ENCODE assay signal across 1 cellular context in genomic region chr2:44230378-44230777, GRCh38.
TF ChIP-seq lines count a peak whose summit lies in the region.

No MANE protein-coding gene starts in this region.

TF ChIP-seq in HEK293, 187 proteins besides CTCF, POLR2A, EP300 and RAD21 (continued from another document):
- TF ChIP-seq ZNF280C (tag by site-specific recombination; IDR thresholded peaks at IDR 0.05) (no peak), PRDM1 (tag by site-specific recombination; IDR thresholded peaks at IDR 0.05) (peak; percentile 59; the same call in 1 of the 2 replicates), ZNF596 (tag by site-specific recombination; IDR thresholded peaks at IDR 0.05) (no peak), ZNF621 (tag by site-specific recombination; IDR thresholded peaks at IDR 0.05) (no peak), GLI2 (tag by site-specific recombination; IDR thresholded peaks at IDR 0.05; ENCODE audit: borderline replicate concordance, low read depth) (no peak), ZNF175 (tag by site-specific recombination; IDR thresholded peaks at IDR 0.05) (no peak), ZNF416 (tag by site-specific recombination; IDR thresholded peaks at IDR 0.05) (no peak), ZSCAN16 (tag by site-specific recombination; IDR thresholded peaks at IDR 0.05) (no peak), ZNF394 (tag by site-specific recombination; IDR thresholded peaks at IDR 0.05; ENCODE audit: borderline replicate concordance) (0 out of 2 replicates have a peak, but pooled peaks have one; percentile 34), ZNF112 (tag by site-specific recombination; IDR thresholded peaks at IDR 0.05) (no peak), ZSCAN5A (tag by site-specific recombination; IDR thresholded peaks at IDR 0.05) (no peak)
